In the genomic region with DNA sequence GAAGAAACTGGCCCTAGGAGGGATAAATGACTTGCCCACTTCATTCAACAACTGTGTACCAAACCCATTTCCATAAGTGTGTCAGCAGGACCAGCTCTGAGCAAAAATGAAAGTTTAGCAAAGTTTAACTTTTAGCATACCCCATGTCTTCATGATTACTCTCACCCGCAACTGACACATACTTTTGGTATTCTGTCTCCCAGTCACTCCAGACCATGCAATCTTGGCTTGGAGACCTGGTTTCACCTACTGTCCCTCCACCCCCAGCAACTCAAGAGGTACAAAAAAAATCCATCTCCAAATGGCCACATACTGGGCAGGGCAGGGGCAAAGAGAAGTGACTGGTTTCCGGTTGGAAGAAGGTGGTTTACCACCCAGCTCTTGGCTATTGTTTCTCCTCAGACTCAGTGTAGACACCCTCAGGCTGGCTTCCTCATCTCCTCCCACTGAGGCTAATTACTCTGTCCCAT, we compare ENCODE assay signal across 8 cellular contexts.
DNase-seq lines count a peak whose midpoint lies in the region; ATAC-seq and TF ChIP-seq lines count a peak whose summit lies in the region.

No MANE protein-coding gene starts in this region.

- H3K4me1 Mint-ChIP-seq in T-helper 2 cell treated with Interferon-gamma antibody and Interleukin-4, amounts not matched to agents 5 μg/mL and 100 μg/mL, for 36 hours (ENCODE audit: low read depth), result peaks cover 9% of the 10 kb centered on the region
- peaks cover 0 to 20% (median 6%) of the 10 kb centered on the region in 4 donors for H3K4me1 Mint-ChIP-seq in naive thymus-derived CD8-positive, alpha-beta T cell

- POLR2A ChIA-PET in naive thymus-derived CD8-positive, alpha-beta T cell (lab: Charles Lee), result no interaction called here

- H3K36me3 Mint-ChIP-seq in T-helper 2 cell treated with Interferon-gamma antibody and Interleukin-4, amounts not matched to agents 5 μg/mL and 100 μg/mL, for 36 hours (ENCODE audit: low read depth), result no peaks in the 10 kb centered on the region
- H3K36me3 Mint-ChIP-seq in naive thymus-derived CD8-positive, alpha-beta T cell, result no peaks in the 10 kb centered on the region

- DNase-seq in GM10266 (ENCODE audit: extremely low spot score) (peak; percentile 7), NCI-H510A (lab: John Stamatoyannopoulos, UW) (no peak), SHP77 treated with DMSO at 0.1 percent for 48 hours (lab: John Stamatoyannopoulos, UW) (no peak), NCI-H82 treated with DMSO at 0.1 percent for 48 hours (lab: John Stamatoyannopoulos, UW; ENCODE audit: unreplicated experiment) (no peak)
- DNase-seq in T-helper 2 cell treated with Interferon-gamma antibody and Interleukin-4, amounts not matched to agents 5 μg/mL and 100 μg/mL, for 36 hours (ENCODE audit: low spot score), result peak; percentile 33
- DNase-seq in naive thymus-derived CD8-positive, alpha-beta T cell, result no peak

- ATAC-seq in GM21786 (IDR thresholded peaks at IDR 0.05; ENCODE audit: unreplicated experiment) (peak; percentile 33), GM21515 (IDR thresholded peaks at IDR 0.05; ENCODE audit: unreplicated experiment) (no peak)
- no peak for ATAC-seq in naive thymus-derived CD8-positive, alpha-beta T cell

- H3K27ac Mint-ChIP-seq in T-helper 2 cell treated with Interferon-gamma antibody and Interleukin-4, amounts not matched to agents 5 μg/mL and 100 μg/mL, for 36 hours, result peak overlapping the region; percentile 45
- peak overlapping the region in 6 of 10 donors; percentile 11 to 88 (median 70) for H3K27ac Mint-ChIP-seq in naive thymus-derived CD8-positive, alpha-beta T cell

- TF ChIP-seq CTCF in GM10266 (IDR thresholded peaks at IDR 0.05; ENCODE audit: control insufficient read depth, insufficient read depth, low read depth, missing control alignments), result no peak

- H3K27me3 Mint-ChIP-seq in T-helper 2 cell treated with Interferon-gamma antibody and Interleukin-4, amounts not matched to agents 5 μg/mL and 100 μg/mL, for 36 hours (ENCODE audit: low read depth), result no peaks in the 10 kb centered on the region
- H3K27me3 Mint-ChIP-seq in naive thymus-derived CD8-positive, alpha-beta T cell, result no peaks in the 10 kb centered on the region

- no peaks in the 10 kb centered on the region for H3K9me3 Mint-ChIP-seq in T-helper 2 cell treated with Interferon-gamma antibody and Interleukin-4, amounts not matched to agents 5 μg/mL and 100 μg/mL, for 36 hours
- H3K9me3 Mint-ChIP-seq in naive thymus-derived CD8-positive, alpha-beta T cell, result no peaks in the 10 kb centered on the region

- no peak overlapping the region for H3K4me3 Mint-ChIP-seq in T-helper 2 cell treated with Interferon-gamma antibody and Interleukin-4, amounts not matched to agents 5 μg/mL and 100 μg/mL, for 36 hours
- H3K4me3 Mint-ChIP-seq in naive thymus-derived CD8-positive, alpha-beta T cell, result peak overlapping the region in 2 of 10 donors; percentile 45 to 87

Comparison
In these comparisons a context has a peak if more than half of its experiments do, and no peak if none do; other contexts are left out.
1. DNase-seq: peak in GM10266 (single experiment) and T-helper 2 cell treated with Interferon-gamma antibody and Interleukin-4, amounts not matched to agents 5 μg/mL and 100 μg/mL, for 36 hours (single experiment); none in naive thymus-derived CD8-positive, alpha-beta T cell (0 of 10), NCI-H510A (single experiment), SHP77 treated with DMSO at 0.1 percent for 48 hours (single experiment) and NCI-H82 treated with DMSO at 0.1 percent for 48 hours (single experiment).